12 cellular contexts compared by ENCODE assay signal in the genomic region with DNA sequence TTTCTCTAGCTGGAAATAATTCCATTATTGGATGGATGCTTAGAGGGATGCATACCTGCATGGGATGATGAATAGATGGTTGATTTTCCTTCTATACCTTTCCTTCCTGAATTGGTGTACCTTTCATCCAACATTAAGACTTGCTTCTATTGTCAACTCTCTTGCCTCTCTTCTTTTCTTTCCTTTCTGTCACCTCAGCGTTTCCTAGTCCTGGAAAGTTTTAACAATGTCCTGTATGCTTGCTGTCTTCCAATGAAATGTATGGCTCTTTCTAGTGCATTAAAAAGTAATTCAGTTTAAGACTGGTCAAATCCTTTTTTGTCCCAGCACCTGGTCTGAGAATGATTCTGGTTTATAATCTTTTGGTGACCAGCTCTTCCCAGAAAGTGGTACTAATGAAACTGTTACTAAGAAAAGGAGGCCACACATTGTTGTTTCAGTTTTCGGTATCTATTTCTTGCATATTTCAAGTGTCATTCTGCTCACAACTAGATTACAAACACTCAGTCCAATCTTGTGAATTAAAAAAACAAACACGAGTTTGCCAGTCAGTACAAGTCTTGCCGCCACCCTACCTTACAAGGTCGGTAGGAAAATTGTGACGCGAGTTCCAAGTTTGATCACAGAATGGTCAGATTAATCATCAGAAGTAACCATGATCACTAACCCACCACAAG. TPM values are rescaled to one million over a fixed set of nuclear protein-coding genes. Genes with fewer than 3 reads are reported as not detected.
DNase-seq lines count a peak whose midpoint lies in the region; ATAC-seq and TF ChIP-seq lines count a peak whose summit lies in the region.
"Had no signal": no experiment of that assay in that cellular context is flagged by ENCODE, and none has a peak within 500 bp of the region (broad histone marks: within the 10 kb centered on the region; RNA-seq: fewer than 3 reads in every experiment).

No MANE protein-coding gene starts in this region.

- no peaks in the 10 kb centered on the region for H3K27me3 ChIP-seq in esophagus squamous epithelium
- no peaks in the 10 kb centered on the region for H3K27me3 ChIP-seq in esophagus muscularis mucosa
- H3K27me3 ChIP-seq: spleen had no signal

- 45 to 47% methylated on average over 7 of the region's 7 CpGs for WGBS in esophagus squamous epithelium, 2 donors
- WGBS in esophagus muscularis mucosa, result 77% methylated on average over 7 of the region's 7 CpGs

- intact Hi-C loops in esophagus squamous epithelium (cut with DNase I) (no loop called here), esophagus muscularis mucosa (cut with DNase I) (no loop called here)

- DNase-seq in esophagus squamous epithelium (lab: John Stamatoyannopoulos, UW) (no peak), HCEC 1CT (no peak), NCI-H526 treated with DMSO at 0.1 percent for 48 hours (lab: John Stamatoyannopoulos, UW) (no peak), esophagus muscularis mucosa (ENCODE audit: extremely low spot score) (no peak), GF-D8 (lab: John Stamatoyannopoulos, UW) (no peak)
- DNase-seq: DMS79, NCI-H2107, spleen had no signal

- peaks cover 0 to 56% (median 12%) of the 10 kb centered on the region in 3 donors for H3K4me1 ChIP-seq in esophagus squamous epithelium
- H3K4me1 ChIP-seq in esophagus muscularis mucosa, result peaks cover 0 to 6% (median 4%) of the 10 kb centered on the region in 4 donors

- TF ChIP-seq EP300 in esophagus muscularis mucosa (IDR thresholded peaks at IDR 0.05), result no peak

- H3K27ac ChIP-seq in esophagus squamous epithelium (peak overlapping the region; percentile 35 to 49 (median 42)), esophagus muscularis mucosa (replicated peaks in 1 of 4) (no peak overlapping the region)

- H3K4me3 ChIP-seq in esophagus squamous epithelium (no peak overlapping the region), esophagus muscularis mucosa (no peak overlapping the region)

- no peaks in the 10 kb centered on the region for H3K36me3 ChIP-seq in esophagus squamous epithelium
- H3K36me3 ChIP-seq in esophagus muscularis mucosa, result no peaks in the 10 kb centered on the region

- TF ChIP-seq CTCF in esophagus squamous epithelium (IDR thresholded peaks at IDR 0.05), result no peak
- TF ChIP-seq CTCF in esophagus muscularis mucosa (IDR thresholded peaks at IDR 0.05), result no peak

- H3K9me3 ChIP-seq in esophagus squamous epithelium, result no peaks in the 10 kb centered on the region
- no peaks in the 10 kb centered on the region for H3K9me3 ChIP-seq in esophagus muscularis mucosa
- H3K9me3 ChIP-seq: spleen had no signal

- TF ChIP-seq POLR2A in esophagus squamous epithelium (IDR thresholded peaks at IDR 0.05) (no peak), esophagus muscularis mucosa (IDR thresholded peaks at IDR 0.05; ENCODE audit: low read depth) (no peak)

- ATAC-seq in GM18861 (IDR thresholded peaks at IDR 0.05; ENCODE audit: unreplicated experiment), result peak; percentile 36
- ATAC-seq in GM21423 (IDR thresholded peaks at IDR 0.05; ENCODE audit: unreplicated experiment), result peak; percentile 32
- ATAC-seq in HG03378 (IDR thresholded peaks at IDR 0.05; ENCODE audit: unreplicated experiment), result peak; percentile 45

RNA-seq across cellular contexts. Expression of gene POU2AF1, which starts 8.0 kb away (rescaled TPM):
- total RNA-seq in esophagus squamous epithelium (1 to 10 TPM in 2 of 4 donors, under 1 TPM in 1, not detected in 1; 0.57 to 2.2 (median 1.8) TPM), esophagus muscularis mucosa (under 1 TPM in 2 of 4 donors, not detected in 2; 0.17 TPM)
- total RNA-seq: lung microvascular endothelial cell had no signal

Comparison
In these comparisons a context has a peak if more than half of its experiments do, and no peak if none do; other contexts are left out.
1. H3K27ac ChIP-seq: peak in esophagus squamous epithelium (4 of 4); none in esophagus muscularis mucosa (0 of 4).
2. Peak in every context shown above with its lines, with median percentiles within 50 percentile points of each other: ATAC-seq.